ENCODE assay signal across 9 cellular contexts in genomic region chr3:30354513-30354912, GRCh38.
A peak's percentile ranks its signal among the peaks of the same experiment; 100 is the strongest.
DNase-seq lines count a peak whose midpoint lies in the region; ATAC-seq, FAIRE-seq and TF ChIP-seq lines count a peak whose summit lies in the region.
"Had no signal": no experiment of that assay in that cellular context is flagged by ENCODE, and none has a peak within 500 bp of the region (broad histone marks: within the 10 kb centered on the region; RNA-seq: fewer than 3 reads in every experiment).

No MANE protein-coding gene starts in this region.

- H3K9me3 ChIP-seq in A549 = no peaks in the 10 kb centered on the region

- H3K27ac Mint-ChIP-seq in chondrocyte (ENCODE audit: unreplicated experiment) = peak overlapping the region; percentile 70
- H3K27ac Mint-ChIP-seq in natural killer cell = peak overlapping the region; percentile 15 to 26

- no peak overlapping the region for H3K4me3 Mint-ChIP-seq in chondrocyte (ENCODE audit: unreplicated experiment)
- H3K4me3 Mint-ChIP-seq in natural killer cell = peak overlapping the region; percentile 69

- H3K36me3 Mint-ChIP-seq in chondrocyte (ENCODE audit: low read depth) = no peaks in the 10 kb centered on the region
- H3K36me3 Mint-ChIP-seq in natural killer cell = no peaks in the 10 kb centered on the region

- intact Hi-C loops in natural killer cell (cut with micrococcal nuclease) = no loop called here

- WGBS in A549 (ENCODE audit: missing lambda C conversion rate) = 64% methylated on average over 1 of the region's 1 CpG

- CTCF ChIA-PET in A549 (lab: Yijun Ruan, JAX) = interaction anchor here (1.1 kb wide), 1 partner anchor 155 kb away, joined by 4 read pairs; no protein-coding TSS in a partner anchor

- TF ChIP-seq CTCF in A549 (IDR thresholded peaks at IDR 0.05) (no peak), chondrocyte (IDR thresholded peaks at IDR 0.05) (no peak), natural killer cell (IDR thresholded peaks at IDR 0.05) (no peak)

- TF ChIP-seq EP300 in A549 (IDR thresholded peaks at IDR 0.05) = no peak

- ATAC-seq in A549 = no peak
- ATAC-seq in HG02759 (IDR thresholded peaks at IDR 0.05; ENCODE audit: unreplicated experiment) = peak; percentile 8
- ATAC-seq in natural killer cell = peak in 1 of 3 donors; percentile 28

- no peak for TF ChIP-seq RAD21 in A549 (conservative IDR thresholded peaks at IDR 0.05 in 1 of 2, IDR thresholded peaks at IDR 0.05 in 1 of 2)

- FAIRE-seq in A549 (lab: Jason Lieb, UNC) (no peak), urothelium cell line (lab: Jason Lieb, UNC) (no peak)

- no peak for TF ChIP-seq POLR2A in A549 (IDR thresholded peaks at IDR 0.05; ENCODE audit: low read length)

- H3K27ac ChIP-seq in A549 = peak overlapping the region; percentile 64 to 89
- H3K27ac ChIP-seq: parathyroid adenoma had no signal

- peaks cover 95% of the 10 kb centered on the region for H3K4me1 ChIP-seq in A549
- H3K4me1 ChIP-seq: parathyroid adenoma had no signal

- peaks cover 36% of the 10 kb centered on the region for H3K4me1 Mint-ChIP-seq in chondrocyte (ENCODE audit: low read depth)
- peaks cover 43 to 47% of the 10 kb centered on the region in 2 donors for H3K4me1 Mint-ChIP-seq in natural killer cell

- H3K4me2 ChIP-seq in A549 = peak overlapping the region; percentile 40

- DNase-seq in A549 (ENCODE audit: low read depth in 1 of 2, low spot score in 1 of 2) = no peak
- DNase-seq in chondrocyte (ENCODE audit: low spot score) = no peak
- DNase-seq in natural killer cell = no peak
- no peak for DNase-seq in AG20443 (ENCODE audit: low spot score)
- DNase-seq in iPS-NIHi11 (ENCODE audit: low spot score) = no peak
- no peak for DNase-seq in CD1c-positive myeloid dendritic cell (ENCODE audit: extremely low spot score)
- DNase-seq in urothelium cell line (ENCODE audit: low spot score) = no peak

- H3K4me3 ChIP-seq in A549 = no peak overlapping the region

- H3K9me3 Mint-ChIP-seq in chondrocyte (ENCODE audit: low read depth) (no peaks in the 10 kb centered on the region), natural killer cell (no peaks in the 10 kb centered on the region)

- H3K27me3 Mint-ChIP-seq in chondrocyte (ENCODE audit: low read depth) (no peaks in the 10 kb centered on the region), natural killer cell (ENCODE audit: low read depth in 2 of 2) (peaks cover 18 to 33% of the 10 kb centered on the region in 2 donors)

- POLR2A ChIA-PET in A549 (lab: Yijun Ruan, JAX) = no interaction called here

TF ChIP-seq in A549, 52 proteins besides CTCF, POLR2A, EP300 and RAD21:
- TF ChIP-seq ZC3H11A (IDR thresholded peaks at IDR 0.05) (no peak), NR3C1 (IDR thresholded peaks at IDR 0.05) (no peak)
